Comparison of ENCODE assay signal across 19 cellular contexts in genomic region chr1:224647449-224647848, GRCh38.
"Had no signal": no experiment of that assay in that cellular context is flagged by ENCODE, and none has a peak within 500 bp of the region (broad histone marks: within the 10 kb centered on the region; RNA-seq: fewer than 3 reads in every experiment).

No MANE protein-coding gene starts in this region.

- H3K36me3 Mint-ChIP-seq: naive thymus-derived CD8-positive, alpha-beta T cell had no signal

- H3K9me3 Mint-ChIP-seq: endodermal cell; naive thymus-derived CD8-positive, alpha-beta T cell; neural crest cell had no signal

- DNase-seq: effector CD4-positive, alpha-beta T cell; endodermal cell; erythroblast; foreskin keratinocyte; heart left ventricle; hippocampal formation; left colon; naive thymus-derived CD8-positive, alpha-beta T cell; occipital lobe; right lobe of liver; spleen; stimulated activated CD4-positive, alpha-beta T cell treated with anti-CD3 and anti-CD28 coated beads, Interleukin-15, amount 100 ng/mL, for 24 hours; stimulated activated CD4-positive, alpha-beta T cell treated with anti-CD3 and anti-CD28 coated beads, Interleukin-1b, Interleukin-23, amount 100 ng/mL, for 48 hours; stimulated activated CD4-positive, alpha-beta T cell treated with anti-CD3 and anti-CD28 coated beads, Interleukin-4, amount 100 ng/mL, for 24 hours; stimulated activated naive CD4-positive, alpha-beta T cell; stomach; substantia nigra; transverse colon had no signal

- H3K4me1 Mint-ChIP-seq: neural crest cell had no signal

- H3K4me3 Mint-ChIP-seq: endodermal cell; naive thymus-derived CD8-positive, alpha-beta T cell; neural crest cell had no signal

- H3K27ac Mint-ChIP-seq: endodermal cell had no signal

- ATAC-seq: foreskin keratinocyte; heart left ventricle; left colon; naive thymus-derived CD8-positive, alpha-beta T cell; right lobe of liver had no signal
